14 cellular contexts compared by ENCODE assay signal in the genomic region with DNA sequence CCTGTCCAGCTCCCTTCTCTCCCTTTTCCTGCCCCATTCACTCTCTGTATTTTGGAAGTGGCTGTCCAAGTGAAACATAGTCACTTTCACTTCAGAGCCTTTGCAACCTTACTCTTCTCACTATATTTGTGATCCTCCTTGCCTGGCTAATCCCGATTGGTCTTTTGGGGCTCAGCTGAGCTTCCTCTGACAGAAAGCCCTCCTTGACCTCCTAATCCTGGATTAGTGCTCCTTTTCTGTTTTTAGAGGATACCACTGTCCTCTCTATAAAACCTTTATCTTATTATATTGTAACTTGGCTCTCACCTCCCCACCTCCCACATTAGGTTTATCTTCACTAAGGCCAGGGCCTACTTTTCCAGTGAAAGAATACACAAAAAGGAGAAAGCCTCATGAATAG.
DNase-seq lines count a peak whose midpoint lies in the region; TF ChIP-seq lines count a peak whose summit lies in the region.
"Had no signal": no experiment of that assay in that cellular context is flagged by ENCODE, and none has a peak within 500 bp of the region (broad histone marks: within the 10 kb centered on the region; RNA-seq: fewer than 3 reads in every experiment).

No MANE protein-coding gene starts in this region.

- H3K9me3 Mint-ChIP-seq in neural progenitor cell: peaks cover 2% of the 10 kb centered on the region
- H3K9me3 Mint-ChIP-seq: CD8-positive, alpha-beta memory T cell had no signal

- H3K27ac Mint-ChIP-seq in neural progenitor cell: no peak overlapping the region

- no peaks in the 10 kb centered on the region for H3K9me2 ChIP-seq in Karpas-422 (replicated peaks; ENCODE audit: insufficient read depth, low read length)

- no peaks in the 10 kb centered on the region for H3K79me2 ChIP-seq in Karpas-422 (ENCODE audit: low read length)
- H3K79me2 ChIP-seq in neural progenitor cell (ENCODE audit: low read depth): no peaks in the 10 kb centered on the region

- H3K4me1 ChIP-seq in Karpas-422 (ENCODE audit: low read length) (no peaks in the 10 kb centered on the region), neural progenitor cell (peaks cover 31% of the 10 kb centered on the region)
- H3K4me1 ChIP-seq: HAP-1 had no signal

- H3K9ac ChIP-seq in Karpas-422 (ENCODE audit: low read length): no peak overlapping the region
- no peak overlapping the region for H3K9ac ChIP-seq in neural progenitor cell
- H3K9ac ChIP-seq: GM23248 had no signal

- no peak overlapping the region for H3K27ac ChIP-seq in Karpas-422 (ENCODE audit: low read length)
- H3K27ac ChIP-seq in WERI-Rb-1: no peak overlapping the region
- no peak overlapping the region for H3K27ac ChIP-seq in neural progenitor cell
- H3K27ac ChIP-seq: C4-2B, GM23248, HL-60 had no signal

- H4K20me1 ChIP-seq in Karpas-422 (ENCODE audit: insufficient read depth, low read depth, low read length) (no peaks in the 10 kb centered on the region), neural progenitor cell (ENCODE audit: low read depth) (peaks cover 16% of the 10 kb centered on the region)

- peaks cover 56% of the 10 kb centered on the region for H3F3A ChIP-seq in neural progenitor cell (ENCODE audit: low read depth)

- H3K4me3 ChIP-seq in Karpas-422 (ENCODE audit: low read length): no peak overlapping the region
- no peak overlapping the region for H3K4me3 ChIP-seq in WERI-Rb-1 (ENCODE audit: low read depth, low read length)
- H3K4me3 ChIP-seq in neural progenitor cell: no peak overlapping the region
- H3K4me3 ChIP-seq: GM23248, HAP-1 had no signal

- no peak overlapping the region for H3K4me3 Mint-ChIP-seq in neural progenitor cell
- H3K4me3 Mint-ChIP-seq: CD8-positive, alpha-beta memory T cell had no signal

- H2AFZ ChIP-seq in Karpas-422 (ENCODE audit: low read length): no peak overlapping the region
- H2AFZ ChIP-seq in neural progenitor cell (replicated peaks): no peak overlapping the region
- H2AFZ ChIP-seq: GM23248 had no signal

- no peaks in the 10 kb centered on the region for H3K9me3 ChIP-seq in Karpas-422 (ENCODE audit: low read length)
- no peaks in the 10 kb centered on the region for H3K9me3 ChIP-seq in WERI-Rb-1 (ENCODE audit: severe bottlenecking)
- H3K9me3 ChIP-seq in neural progenitor cell (ENCODE audit: low read depth): no peaks in the 10 kb centered on the region
- H3K9me3 ChIP-seq: HAP-1 had no signal

- no peak for TF ChIP-seq CTCF in WERI-Rb-1 (IDR thresholded peaks at IDR 0.05; ENCODE audit: low read depth, low read length)
- no peak for TF ChIP-seq CTCF in neural progenitor cell (IDR thresholded peaks at IDR 0.05)

- no peaks in the 10 kb centered on the region for H3K27me3 ChIP-seq in Karpas-422 (ENCODE audit: low read length)
- H3K27me3 ChIP-seq in WERI-Rb-1 (ENCODE audit: insufficient read depth, low read depth, severe bottlenecking): peaks cover 46% of the 10 kb centered on the region
- H3K27me3 ChIP-seq in neural progenitor cell: peaks cover 13% of the 10 kb centered on the region

- H3K36me3 Mint-ChIP-seq in neural progenitor cell: no peaks in the 10 kb centered on the region
- H3K36me3 Mint-ChIP-seq: CD8-positive, alpha-beta memory T cell had no signal

- DNase-seq in Karpas-422 (peak; percentile 1), WERI-Rb-1 (peak; percentile 33), neural progenitor cell (ENCODE audit: low spot score) (peak; percentile 67), NCI-H187 (lab: John Stamatoyannopoulos, UW) (no peak), activated gamma-delta T cell (lab: John Stamatoyannopoulos, UW) (no peak)
- DNase-seq in stimulated activated CD4-positive, alpha-beta T cell treated with anti-CD3 and anti-CD28 coated beads, Interleukin-15, amount 100 ng/mL, for 24 hours: no peak
- DNase-seq: AML-193; CD8-positive, alpha-beta memory T cell; COR-L47; GDM1; GM23248 had no signal

- peaks cover 32% of the 10 kb centered on the region for H3K4me1 Mint-ChIP-seq in neural progenitor cell

- H3K36me3 ChIP-seq in Karpas-422 (ENCODE audit: insufficient read depth, low read length) (no peaks in the 10 kb centered on the region), WERI-Rb-1 (no peaks in the 10 kb centered on the region), neural progenitor cell (no peaks in the 10 kb centered on the region)
- H3K36me3 ChIP-seq: HAP-1 had no signal

- H3K27me3 Mint-ChIP-seq in neural progenitor cell (ENCODE audit: insufficient read depth, low read depth): peaks cover 15% of the 10 kb centered on the region

- H3K4me2 ChIP-seq in Karpas-422 (ENCODE audit: low read depth, low read length, poor library complexity, severe bottlenecking) (no peak overlapping the region), neural progenitor cell (peak overlapping the region; percentile 30)

Comparison
In these comparisons a context has a peak if more than half of its experiments do, and no peak if none do; other contexts are left out.
1. DNase-seq: peak in Karpas-422 (single experiment), WERI-Rb-1 (single experiment) and neural progenitor cell (single experiment); none in NCI-H187 (0 of 2), stimulated activated CD4-positive, alpha-beta T cell treated with anti-CD3 and anti-CD28 coated beads, Interleukin-15, amount 100 ng/mL, for 24 hours (single experiment) and activated gamma-delta T cell (single experiment).